Comparison of ENCODE assay signal across 13 cellular contexts in genomic region chr14:28308727-28309126, GRCh38.
A peak's percentile ranks its signal among the peaks of the same experiment; 100 is the strongest.
DNase-seq lines count a peak whose midpoint lies in the region; ATAC-seq and TF ChIP-seq lines count a peak whose summit lies in the region.
"Had no signal": no experiment of that assay in that cellular context is flagged by ENCODE, and none has a peak within 500 bp of the region (broad histone marks: within the 10 kb centered on the region; RNA-seq: fewer than 3 reads in every experiment).

No MANE protein-coding gene starts in this region.

- H4K20me1 ChIP-seq in SK-N-SH (ENCODE audit: insufficient read depth): no peaks in the 10 kb centered on the region

- H3K4me3 ChIP-seq in SK-N-SH (ENCODE audit: low read depth in 2 of 2, low read length in 1 of 2) (no peak overlapping the region), astrocyte of the spinal cord (ENCODE audit: low read depth, low read length) (no peak overlapping the region), colonic mucosa (no peak overlapping the region), left lung (no peak overlapping the region)
- H3K4me3 ChIP-seq: body of pancreas had no signal

- H3K36me3 ChIP-seq in SK-N-SH (replicated peaks in 1 of 2; ENCODE audit: control insufficient read depth in 1 of 2, insufficient read depth in 2 of 2, low read length in 1 of 2) (no peaks in the 10 kb centered on the region), colonic mucosa (no peaks in the 10 kb centered on the region), left lung (no peaks in the 10 kb centered on the region)

- TF ChIP-seq EP300 in SK-N-SH (IDR thresholded peaks at IDR 0.05; ENCODE audit: borderline replicate concordance in 1 of 2, low read depth in 1 of 2, low read length in 1 of 2): no peak

- H3K4me2 ChIP-seq in SK-N-SH: peak overlapping the region; percentile 42

- H2AFZ ChIP-seq in SK-N-SH (ENCODE audit: low read depth): no peak overlapping the region
- H2AFZ ChIP-seq: parathyroid adenoma had no signal

- H3K9me3 ChIP-seq in SK-N-SH: no peaks in the 10 kb centered on the region
- H3K9me3 ChIP-seq in colonic mucosa: no peaks in the 10 kb centered on the region
- H3K9me3 ChIP-seq in left lung: no peaks in the 10 kb centered on the region
- H3K9me3 ChIP-seq: body of pancreas had no signal

- H3K9ac ChIP-seq in SK-N-SH: no peak overlapping the region
- no peak overlapping the region for H3K9ac ChIP-seq in colonic mucosa (ENCODE audit: low read depth in 2 of 2, low read length in 2 of 2)
- H3K9ac ChIP-seq: parathyroid adenoma had no signal

- no peak for TF ChIP-seq RAD21 in SK-N-SH (IDR thresholded peaks at IDR 0.05; ENCODE audit: low read length)

- CTCF ChIA-PET in SK-N-SH (lab: Yijun Ruan, JAX): interaction anchor here (1.0 to 2.2 kb wide), 2 partner anchors 11 to 13 kb away, joined by 3 to 9 read pairs; no protein-coding TSS in a partner anchor

- H3K27me3 ChIP-seq in SK-N-SH (ENCODE audit: insufficient read depth): no peaks in the 10 kb centered on the region
- no peaks in the 10 kb centered on the region for H3K27me3 ChIP-seq in foreskin keratinocyte
- H3K27me3 ChIP-seq in colonic mucosa: no peaks in the 10 kb centered on the region
- no peaks in the 10 kb centered on the region for H3K27me3 ChIP-seq in left lung
- H3K27me3 ChIP-seq: body of pancreas had no signal

- H3K4me1 ChIP-seq in SK-N-SH (ENCODE audit: control insufficient read depth in 1 of 2, insufficient read depth in 2 of 2, low read depth in 1 of 2, low read length in 1 of 2) (peaks cover 0 to 11% of the 10 kb centered on the region in 2 experiments; a peak in 1 of 4 replicates), foreskin keratinocyte (peaks cover 19% of the 10 kb centered on the region), colonic mucosa (no peaks in the 10 kb centered on the region), left lung (no peaks in the 10 kb centered on the region)
- H3K4me1 ChIP-seq: body of pancreas, parathyroid adenoma had no signal

- H3K79me2 ChIP-seq in SK-N-SH (ENCODE audit: insufficient read depth): no peaks in the 10 kb centered on the region
- H3K79me2 ChIP-seq: parathyroid adenoma had no signal

- WGBS in SK-N-SH (ENCODE audit: low lambda C conversion rate): 0% methylated on average over 1 of the region's 1 CpG

- H3F3A ChIP-seq in SK-N-SH (replicated peaks; ENCODE audit: insufficient read depth): peaks cover 4% of the 10 kb centered on the region

- in situ Hi-C loops in astrocyte of the spinal cord (cut with HindIII; ENCODE audit: low sequenced_read_pairs): no loop called here

- POLR2A ChIA-PET in SK-N-SH (lab: Yijun Ruan, JAX): no interaction called here

- intact Hi-C loops in colonic mucosa (cut with DNase I): no loop called here
- intact Hi-C loops in left lung (cut with DNase I): no loop called here

- DNase-seq in SK-N-SH: no peak
- peak; percentile 91 for DNase-seq in astrocyte of the spinal cord (ENCODE audit: low read depth, low spot score)
- peak; percentile 78 to 89 for DNase-seq in foreskin keratinocyte
- no peak for DNase-seq in SK-N-DZ (ENCODE audit: low spot score)
- DNase-seq in colonic mucosa: no peak
- no peak for DNase-seq in left lung
- DNase-seq: 8988T; activated CD4-positive, alpha-beta T cell treated with anti-CD3 and anti-CD28 coated beads, Interleukin-2, amount 50 U/mL, for 1 hour; body of pancreas; NCI-H226 had no signal

- TF ChIP-seq CTCF in SK-N-SH (IDR thresholded peaks at IDR 0.05): no peak
- TF ChIP-seq CTCF in astrocyte of the spinal cord (IDR thresholded peaks at IDR 0.05; ENCODE audit: low read depth, low read length): no peak
- no peak for TF ChIP-seq CTCF in foreskin keratinocyte (conservative IDR thresholded peaks at IDR 0.05)
- no peak for TF ChIP-seq CTCF in colonic mucosa (IDR thresholded peaks at IDR 0.05)
- no peak for TF ChIP-seq CTCF in left lung (IDR thresholded peaks at IDR 0.05)

- ATAC-seq in SK-N-SH treated with all-trans-retinoic acid at 6 μM for 48 hours (no peak), foreskin keratinocyte (peak; percentile 98), left lung (no peak)
- ATAC-seq: body of pancreas had no signal

- no peaks in the 10 kb centered on the region for H3K9me2 ChIP-seq in SK-N-SH

- H3K27ac ChIP-seq in SK-N-SH (ENCODE audit: low read depth in 2 of 2, low read length in 1 of 2): peak overlapping the region in 1 of 2 experiments; percentile 44; a peak in 2 of 4 replicates
- no peak overlapping the region for H3K27ac ChIP-seq in foreskin keratinocyte
- peak overlapping the region; percentile 93 for H3K27ac ChIP-seq in temporal lobe (ENCODE audit: low read depth, low read length)
- H3K27ac ChIP-seq in colonic mucosa: no peak overlapping the region
- H3K27ac ChIP-seq in left lung: no peak overlapping the region
- H3K27ac ChIP-seq: body of pancreas, parathyroid adenoma had no signal

TF ChIP-seq in SK-N-SH, 30 proteins besides CTCF, POLR2A, EP300 and RAD21 (continues in another document):
- TF ChIP-seq REST (IDR thresholded peaks at IDR 0.05; ENCODE audit: low read depth, low read length): no peak
- no peak for TF ChIP-seq MAX (IDR thresholded peaks at IDR 0.05; ENCODE audit: low read depth)
- no peak for TF ChIP-seq POLR2AphosphoS5 (IDR thresholded peaks at IDR 0.05; ENCODE audit: low read depth, low read length)
- no peak for TF ChIP-seq JUND (IDR thresholded peaks at IDR 0.05)
- TF ChIP-seq RCOR1 (IDR thresholded peaks at IDR 0.05; ENCODE audit: low read length): no peak

TF ChIP-seq in SK-N-SH treated with all-trans-retinoic acid at 6 μM for 48 hours, 23 proteins besides CTCF, POLR2A, EP300 and RAD21:
- TF ChIP-seq OSR1 (CRISPR knock-in tag; IDR thresholded peaks at IDR 0.05) (no peak), RARB (CRISPR knock-in tag; IDR thresholded peaks at IDR 0.05) (no peak), ZNF565 (CRISPR knock-in tag; conservative IDR thresholded peaks at IDR 0.05; ENCODE audit: low read depth) (no peak), BACH2 (CRISPR knock-in tag; IDR thresholded peaks at IDR 0.05; ENCODE audit: borderline replicate concordance) (no peak), ZFP30 (CRISPR knock-in tag; IDR thresholded peaks at IDR 0.05) (no peak), GLIS3 (CRISPR knock-in tag; IDR thresholded peaks at IDR 0.05) (no peak), POU6F1 (CRISPR knock-in tag; IDR thresholded peaks at IDR 0.05; ENCODE audit: borderline replicate concordance, low read depth) (no peak), ZNF70 (CRISPR knock-in tag; IDR thresholded peaks at IDR 0.05) (no peak), TSHZ2 (CRISPR knock-in tag; IDR thresholded peaks at IDR 0.05) (no peak), CSRNP3 (CRISPR knock-in tag; IDR thresholded peaks at IDR 0.05) (no peak), ZC3H10 (CRISPR knock-in tag; IDR thresholded peaks at IDR 0.05) (no peak), ZNF8 (CRISPR knock-in tag; IDR thresholded peaks at IDR 0.05) (no peak), ESRRG (CRISPR knock-in tag; IDR thresholded peaks at IDR 0.05) (no peak), PPARA (CRISPR knock-in tag; IDR thresholded peaks at IDR 0.05; ENCODE audit: borderline replicate concordance) (no peak), TCF4 (CRISPR knock-in tag; IDR thresholded peaks at IDR 0.05; ENCODE audit: borderline replicate concordance) (no peak), TOX (CRISPR knock-in tag; IDR thresholded peaks at IDR 0.05; ENCODE audit: borderline replicate concordance) (no peak)

Comparison
In these comparisons a context has a peak if more than half of its experiments do, and no peak if none do; other contexts are left out.
1. DNase-seq: peak in astrocyte of the spinal cord (single experiment) and foreskin keratinocyte (2 of 2); none in SK-N-SH (single experiment), SK-N-DZ (single experiment), colonic mucosa (single experiment) and left lung (0 of 2).